ENCODE assay signal across 10 cellular contexts in the genomic region with DNA sequence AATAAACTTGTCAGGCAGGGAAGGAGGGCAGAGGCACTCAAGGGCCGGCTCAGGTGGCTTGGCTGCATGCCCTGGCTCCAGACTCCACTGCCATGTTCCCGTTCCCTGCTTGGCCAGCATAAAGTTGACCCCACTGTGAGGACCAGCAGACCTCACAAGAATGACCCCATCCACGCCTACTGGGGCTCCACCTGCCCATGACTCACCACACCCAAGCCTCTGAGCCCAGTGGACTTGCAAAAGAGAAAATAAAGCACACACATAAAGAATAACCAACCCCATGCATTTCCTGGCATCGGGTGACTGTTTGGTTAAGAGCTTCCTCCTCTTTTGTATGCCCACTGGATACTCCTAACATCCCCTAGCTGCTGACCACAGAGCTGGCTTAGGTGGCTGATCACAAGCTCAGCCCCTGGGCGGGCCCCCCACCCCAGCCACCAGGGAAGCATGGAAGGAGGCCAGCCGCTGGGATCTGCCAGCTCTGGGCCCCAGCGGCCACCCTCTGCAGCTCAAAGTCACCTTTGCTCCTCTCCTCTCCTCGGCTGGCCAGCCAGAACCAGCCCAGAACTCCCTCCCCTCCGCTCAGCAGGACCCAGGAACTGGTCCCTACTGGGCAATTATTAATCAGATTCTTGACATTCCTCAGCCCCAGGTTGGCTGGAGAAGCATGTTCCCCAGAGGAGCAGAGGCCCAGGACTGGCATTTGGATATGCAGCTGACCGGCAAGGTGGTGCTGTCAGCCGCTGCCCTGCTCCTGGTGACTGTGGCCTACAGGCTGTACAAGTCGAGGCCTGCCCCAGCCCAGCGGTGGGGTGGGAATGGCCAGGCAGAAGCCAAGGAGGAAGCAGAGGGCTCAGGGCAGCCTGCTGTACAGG. TPM values are rescaled to one million over a fixed set of nuclear protein-coding genes. Genes with fewer than 3 reads are reported as not detected.
DNase-seq lines count a peak whose midpoint lies in the region; ATAC-seq, FAIRE-seq and TF ChIP-seq lines count a peak whose summit lies in the region.
"Had no signal": no experiment of that assay in that cellular context is flagged by ENCODE, and none has a peak within 500 bp of the region (broad histone marks: within the 10 kb centered on the region; RNA-seq: fewer than 3 reads in every experiment).

KLHDC7A (plus strand) TSS at position 616 of the 875 bp plus-strand sequence; CDS start at position 668, 52 bp downstream.

- peak within 1 kb of the TSS in 1 of 2 experiments; percentile 12; a peak in 1 of 4 replicates for H3K4me3 ChIP-seq in HCT116 (replicated peaks in 1 of 2; ENCODE audit: low read depth in 1 of 2, low read length in 2 of 2)
- peak within 1 kb of the TSS; percentile 28 for H3K4me3 ChIP-seq in iPS-18c (ENCODE audit: insufficient read depth, low read depth, low read length)
- H3K4me3 ChIP-seq in sigmoid colon = no peak within 1 kb of the TSS
- H3K4me3 ChIP-seq in adrenal gland = no peak within 1 kb of the TSS
- H3K4me3 ChIP-seq in SK-N-SH (ENCODE audit: low read depth in 2 of 2, low read length in 1 of 2) = no peak within 1 kb of the TSS

- TF ChIP-seq RAD21 in HCT116 (IDR thresholded peaks at IDR 0.05; ENCODE audit: low read depth) (no peak), SK-N-SH (IDR thresholded peaks at IDR 0.05; ENCODE audit: low read length) (no peak)

- H2AFZ ChIP-seq in HCT116 (ENCODE audit: low read depth, low read length, poor library complexity, severe bottlenecking) = peak within 1 kb of the TSS; percentile 43
- H2AFZ ChIP-seq in SK-N-SH (ENCODE audit: low read depth) = no peak within 1 kb of the TSS

- intact Hi-C loops in HCT116 (cut with micrococcal nuclease) = no loop called here
- intact Hi-C loops in sigmoid colon (cut with DNase I) = no loop called here
- intact Hi-C loops in adrenal gland (cut with DNase I) = no loop called here

- TF ChIP-seq POLR2A in HCT116 (IDR thresholded peaks at IDR 0.05; ENCODE audit: borderline replicate concordance, extremely low read depth, insufficient read depth, insufficient read length) (no peak), sigmoid colon (IDR thresholded peaks at IDR 0.05) (no peak), adrenal gland (IDR thresholded peaks at IDR 0.05) (no peak)

- H3K9ac ChIP-seq in HCT116 (ENCODE audit: low read length) (no peak within 1 kb of the TSS), SK-N-SH (no peak within 1 kb of the TSS)

- peak; percentile 96 for FAIRE-seq in RCC 7860 (lab: Jason Lieb, UNC)
- FAIRE-seq: endometrium had no signal

- no peaks in the 10 kb centered on the region for H3K9me3 ChIP-seq in HCT116 (ENCODE audit: control insufficient read depth in 1 of 2, insufficient read depth in 1 of 2, low read depth in 1 of 2, low read length in 2 of 2)
- H3K9me3 ChIP-seq in iPS-18c (ENCODE audit: control insufficient read depth, insufficient read depth, low read length) = no peaks in the 10 kb centered on the region
- no peaks in the 10 kb centered on the region for H3K9me3 ChIP-seq in sigmoid colon
- no peaks in the 10 kb centered on the region for H3K9me3 ChIP-seq in adrenal gland (replicated peaks in 1 of 3)
- no peaks in the 10 kb centered on the region for H3K9me3 ChIP-seq in SK-N-SH

- peak within 1 kb of the TSS; percentile 31; the same call in 1 of the 2 replicates for H3K27ac ChIP-seq in HCT116 (ENCODE audit: low read depth, low read length)
- H3K27ac ChIP-seq in sigmoid colon = no peak within 1 kb of the TSS
- H3K27ac ChIP-seq in adrenal gland = no peak within 1 kb of the TSS
- no peak within 1 kb of the TSS for H3K27ac ChIP-seq in SK-N-SH (ENCODE audit: low read depth in 2 of 2, low read length in 1 of 2)

- H4K20me1 ChIP-seq in HCT116 (ENCODE audit: insufficient read depth) (no peaks in the 10 kb centered on the region), SK-N-SH (ENCODE audit: insufficient read depth) (no peaks in the 10 kb centered on the region)

- CTCF ChIA-PET in HCT116 (lab: Charles Lee) (interaction anchor here (0.6 to 1.2 kb wide), 3 partner anchors 76 to 101 kb away, joined by 3 to 5 read pairs (median 3); no protein-coding TSS in a partner anchor), SK-N-SH (lab: Yijun Ruan, JAX) (no interaction called here)

- TF ChIP-seq EP300 in sigmoid colon (IDR thresholded peaks at IDR 0.05) (no peak), SK-N-SH (IDR thresholded peaks at IDR 0.05; ENCODE audit: borderline replicate concordance in 1 of 2, low read depth in 1 of 2, low read length in 1 of 2) (no peak)

- TF ChIP-seq CTCF in HCT116 (IDR thresholded peaks at IDR 0.05 in 2 of 3, conservative IDR thresholded peaks at IDR 0.05 in 1 of 3; ENCODE audit: borderline replicate concordance in 1 of 3, insufficient read depth in 1 of 3, low read depth in 2 of 3, low read length in 2 of 3) (no peak), sigmoid colon (IDR thresholded peaks at IDR 0.05) (no peak), adrenal gland (IDR thresholded peaks at IDR 0.05) (no peak), SK-N-SH (IDR thresholded peaks at IDR 0.05) (no peak)

- H3K9me2 ChIP-seq in HCT116 (ENCODE audit: insufficient read depth) (no peaks in the 10 kb centered on the region), SK-N-SH (no peaks in the 10 kb centered on the region)

- no TSS peak for BruUV-seq in HCT116 (replicated peaks; lab: Mats Ljungman, UMichigan)

- H3F3A ChIP-seq in SK-N-SH (replicated peaks; ENCODE audit: insufficient read depth) = no peaks in the 10 kb centered on the region

- H3K4me2 ChIP-seq in HCT116 (ENCODE audit: low read length) (peak within 1 kb of the TSS; percentile 68), SK-N-SH (no peak within 1 kb of the TSS)

- DNase-seq in HCT116 (ENCODE audit: low read depth, low spot score) = no peak
- peak; percentile 96 for DNase-seq in RCC 7860 (ENCODE audit: low spot score)
- peak; percentile 46 for DNase-seq in sigmoid colon
- DNase-seq in adrenal gland = no peak
- DNase-seq in SK-N-SH = no peak

- peak; percentile 91 for ATAC-seq in HCT116
- ATAC-seq in HG02973 (IDR thresholded peaks at IDR 0.05; ENCODE audit: unreplicated experiment) = no peak
- no peak for ATAC-seq in GM18907 (IDR thresholded peaks at IDR 0.05; ENCODE audit: unreplicated experiment)

- H3K4me1 ChIP-seq in HCT116 (ENCODE audit: control insufficient read depth in 1 of 2, insufficient read depth in 2 of 2, low read length in 2 of 2) (peaks cover 17% of the 10 kb centered on the region in 2 experiments), sigmoid colon (peaks cover 0 to 13% (median 9%) of the 10 kb centered on the region in 4 donors), adrenal gland (replicated peaks in 1 of 2) (no peaks in the 10 kb centered on the region), SK-N-SH (ENCODE audit: control insufficient read depth in 1 of 2, insufficient read depth in 2 of 2, low read depth in 1 of 2, low read length in 1 of 2) (peaks cover 0 to 4% of the 10 kb centered on the region in 2 experiments; a peak in 1 of 4 replicates)

- POLR2A ChIA-PET in HCT116 (lab: Charles Lee) = no interaction called here
- POLR2A ChIA-PET in SK-N-SH (lab: Yijun Ruan, JAX) = no interaction called here

- H3K36me3 ChIP-seq in HCT116 (ENCODE audit: control insufficient read depth in 1 of 2, insufficient read depth in 2 of 2, low read length in 2 of 2) (no peaks in the 10 kb centered on the region), sigmoid colon (no peaks in the 10 kb centered on the region), adrenal gland (replicated peaks in 1 of 2) (no peaks in the 10 kb centered on the region), SK-N-SH (replicated peaks in 1 of 2; ENCODE audit: control insufficient read depth in 1 of 2, insufficient read depth in 2 of 2, low read length in 1 of 2) (no peaks in the 10 kb centered on the region)

- 39 to 42% methylated on average over 13 of the region's 13 CpGs for WGBS in sigmoid colon, 2 donors
- 60 to 69% (median 62%) methylated on average over 8 to 13 of the region's 13 CpGs for WGBS in adrenal gland, 4 donors
- 18% methylated on average over 8 of the region's 13 CpGs for WGBS in SK-N-SH (ENCODE audit: low lambda C conversion rate)

- no peaks in the 10 kb centered on the region for H3K79me2 ChIP-seq in HCT116 (ENCODE audit: insufficient read depth, low read length)
- H3K79me2 ChIP-seq in SK-N-SH (ENCODE audit: insufficient read depth) = no peaks in the 10 kb centered on the region

- H3K27me3 ChIP-seq in HCT116 (ENCODE audit: insufficient read depth, low read length) = no peaks in the 10 kb centered on the region
- H3K27me3 ChIP-seq in sigmoid colon = peaks cover 0 to 21% (median 0%) of the 10 kb centered on the region in 3 donors
- H3K27me3 ChIP-seq in adrenal gland = peaks cover 6% of the 10 kb centered on the region
- H3K27me3 ChIP-seq in SK-N-SH (ENCODE audit: insufficient read depth) = no peaks in the 10 kb centered on the region

- RAD21 ChIA-PET in HCT116 (lab: Charles Lee; ENCODE audit: low non-redundant PET in 1 of 2, low total read pairs in 2 of 2, uncharacterized antibody in 2 of 2, unreplicated experiment in 2 of 2) = no interaction called here

TF ChIP-seq in HCT116, 20 proteins besides CTCF, POLR2A, EP300 and RAD21 (continues in another document):
- TF ChIP-seq ATF3 (IDR thresholded peaks at IDR 0.05) = no peak
- TF ChIP-seq ZNF274 (IDR thresholded peaks at IDR 0.05; ENCODE audit: low read depth, low read length) = no peak

TF ChIP-seq in SK-N-SH, 30 proteins besides CTCF, POLR2A, EP300 and RAD21 (continues in another document):
- TF ChIP-seq YY1 (IDR thresholded peaks at IDR 0.05; ENCODE audit: low read depth) (no peak), CHD2 (IDR thresholded peaks at IDR 0.05; ENCODE audit: low read length, partially characterized antibody) (no peak), TAF1 (IDR thresholded peaks at IDR 0.05; ENCODE audit: borderline replicate concordance, low read depth, low read length) (no peak), EZH2phosphoT487 (IDR thresholded peaks at IDR 0.05; ENCODE audit: borderline replicate concordance, low read depth) (no peak), FOXJ3 (CRISPR knock-in tag; IDR thresholded peaks at IDR 0.05) (no peak), GATA2 (CRISPR knock-in tag; IDR thresholded peaks at IDR 0.05) (no peak), ELF1 (IDR thresholded peaks at IDR 0.05) (no peak), RCOR1 (IDR thresholded peaks at IDR 0.05; ENCODE audit: low read length) (no peak)

RNA-seq across cellular contexts. Expression of gene KLHDC7A, which starts in this region (rescaled TPM):
- 0.30 TPM for total RNA-seq in HCT116 (2021; ENCODE audit: unreplicated experiment)
- polyA plus RNA-seq in HCT116 (2012) = 0.04 and 0.09 TPM in 2 replicates
- under 1 TPM in 1 of 4 donors, not detected in 3; under 0.01 TPM for total RNA-seq in sigmoid colon
- under 1 TPM in 2 of 3 donors, not detected in 1; 0.35 to 0.60 TPM for polyA plus RNA-seq in sigmoid colon
- not detected for total RNA-seq in adrenal gland
- under 1 TPM in 1 of 3 donors, not detected in 2; under 0.01 TPM for polyA plus RNA-seq in adrenal gland
- not detected in 2 replicates for polyA plus RNA-seq in SK-N-SH (2012; rRNA removed)
- not detected in 2 replicates for polyA plus RNA-seq in SK-N-SH (2012; cell fraction: cytosol; rRNA removed)
- polyA plus RNA-seq in SK-N-SH (2012; cell fraction: nucleus; rRNA removed) = not detected in 2 replicates
- total RNA-seq: LHCN-M2 had no signal

Comparison
In these comparisons a context has a peak if more than half of its experiments do, and no peak if none do; other contexts are left out.
1. Peak in ATAC-seq, H3K27ac ChIP-seq and H3K4me2 ChIP-seq in HCT116; RNA of the gene not detected or under 1 TPM.
2. Peak in DNase-seq in sigmoid colon; RNA of the gene not detected or under 1 TPM.